ENCODE assay signal across 8 cellular contexts in genomic region chr22:29306830-29307657, GRCh38. TPM values are rescaled to one million over a fixed set of nuclear protein-coding genes. Genes with fewer than 3 reads are reported as not detected.
DNase-seq lines count a peak whose midpoint lies in the region; FAIRE-seq and TF ChIP-seq lines count a peak whose summit lies in the region.

No MANE protein-coding gene starts in this region.

- H4K20me1 ChIP-seq in neural cell (ENCODE audit: insufficient read depth), result no peaks in the 10 kb centered on the region

- no peaks in the 10 kb centered on the region for H3K9me3 ChIP-seq in neural cell (ENCODE audit: low read length)

- H3K27ac Mint-ChIP-seq in activated naive CD4-positive, alpha-beta T cell treated with anti-CD3 and anti-CD28 coated beads, Interleukin-2, amount 10 ng/mL, durations not matched to agents 7 days and 5 days, result no peak overlapping the region

- H3K27ac ChIP-seq in neural cell (ENCODE audit: low read length), result no peak overlapping the region

- TF ChIP-seq CTCF in AG09309 (IDR thresholded peaks at IDR 0.05; ENCODE audit: control insufficient read depth, insufficient read depth, low read depth, low read length, missing control alignments) (no peak), neural cell (IDR thresholded peaks at IDR 0.05; ENCODE audit: poor library complexity, severe bottlenecking) (no peak)

- H3K9ac ChIP-seq in neural cell (ENCODE audit: low read length), result peak overlapping the region; percentile 51

- TF ChIP-seq POLR2A in GM12892 (IDR thresholded peaks at IDR 0.05; ENCODE audit: low read depth, low read length), result no peak

- peaks cover 61% of the 10 kb centered on the region for H3K27me3 Mint-ChIP-seq in activated naive CD4-positive, alpha-beta T cell treated with anti-CD3 and anti-CD28 coated beads, Interleukin-2, amount 10 ng/mL, durations not matched to agents 7 days and 5 days

- no peaks in the 10 kb centered on the region for H3K9me3 Mint-ChIP-seq in activated naive CD4-positive, alpha-beta T cell treated with anti-CD3 and anti-CD28 coated beads, Interleukin-2, amount 10 ng/mL, durations not matched to agents 7 days and 5 days

- H3K4me2 ChIP-seq in neural cell (ENCODE audit: low read length), result peak overlapping the region; percentile 59

- peaks cover 11% of the 10 kb centered on the region for H3K27me3 ChIP-seq in neural cell (ENCODE audit: insufficient read depth, low read depth, low read length)

- TF ChIP-seq EP300 in neural cell (conservative IDR thresholded peaks at IDR 0.05; ENCODE audit: poor library complexity, severe bottlenecking), result no peak

- DNase-seq in AG09309 (ENCODE audit: low read depth), result peak; percentile 8
- peak; percentile 37 for DNase-seq in GM12892 (ENCODE audit: insufficient read length)
- peak; percentile 54 for DNase-seq in NCI-H510A (lab: John Stamatoyannopoulos, UW)
- DNase-seq in activated naive CD4-positive, alpha-beta T cell treated with anti-CD3 and anti-CD28 coated beads, Interleukin-2, amount 10 ng/mL, durations not matched to agents 7 days and 5 days, result peak; percentile 69
- DNase-seq in globus pallidus (ENCODE audit: low spot score), result peak; percentile 59
- no peak for DNase-seq in OCI-M2 (lab: John Stamatoyannopoulos, UW; ENCODE audit: unreplicated experiment)
- no peak for DNase-seq in cortex of kidney (lab: John Stamatoyannopoulos, UW)

- peaks cover 44% of the 10 kb centered on the region for H3K4me1 Mint-ChIP-seq in activated naive CD4-positive, alpha-beta T cell treated with anti-CD3 and anti-CD28 coated beads, Interleukin-2, amount 10 ng/mL, durations not matched to agents 7 days and 5 days

- peak overlapping the region; percentile 27 for H2AFZ ChIP-seq in neural cell (ENCODE audit: low read depth, low read length)

- CTCF ChIA-PET in activated naive CD4-positive, alpha-beta T cell treated with anti-CD3 and anti-CD28 coated beads, Interleukin-2, amount 10 ng/mL, durations not matched to agents 7 days and 5 days (lab: Charles Lee), result interaction anchor here (1.1 kb wide), 1 partner anchor 28 kb away, joined by 3 read pairs; no protein-coding TSS in a partner anchor

- no peak for TF ChIP-seq RAD21 in neural cell (conservative IDR thresholded peaks at IDR 0.05)

- no peaks in the 10 kb centered on the region for H3F3A ChIP-seq in neural cell (ENCODE audit: insufficient read depth, low read length, poor library complexity, severe bottlenecking)

- no peak for FAIRE-seq in GM12892 (lab: Jason Lieb, UNC)

- no peaks in the 10 kb centered on the region for H3K9me2 ChIP-seq in neural cell (ENCODE audit: insufficient read depth, low read length)

- peak overlapping the region; percentile 96 for H3K4me3 ChIP-seq in AG09309 (ENCODE audit: control insufficient read depth, low read depth, low read length)
- peak overlapping the region; percentile 68 for H3K4me3 ChIP-seq in neural cell (ENCODE audit: low read length)

- H3K36me3 ChIP-seq in neural cell (ENCODE audit: insufficient read depth, low read length), result no peaks in the 10 kb centered on the region

- peak overlapping the region; percentile 84 for H3K4me3 Mint-ChIP-seq in activated naive CD4-positive, alpha-beta T cell treated with anti-CD3 and anti-CD28 coated beads, Interleukin-2, amount 10 ng/mL, durations not matched to agents 7 days and 5 days

- no peaks in the 10 kb centered on the region for H3K36me3 Mint-ChIP-seq in activated naive CD4-positive, alpha-beta T cell treated with anti-CD3 and anti-CD28 coated beads, Interleukin-2, amount 10 ng/mL, durations not matched to agents 7 days and 5 days

- H3K79me2 ChIP-seq in neural cell (replicated peaks; ENCODE audit: insufficient read depth, low read length), result no peaks in the 10 kb centered on the region

TF ChIP-seq in neural cell, 6 proteins besides CTCF, POLR2A, EP300 and RAD21:
- TF ChIP-seq TAF1 (IDR thresholded peaks at IDR 0.05; ENCODE audit: low read depth), result no peak
- no peak for TF ChIP-seq POLR2AphosphoS5 (IDR thresholded peaks at IDR 0.05)
- TF ChIP-seq REST (IDR thresholded peaks at IDR 0.05; ENCODE audit: borderline replicate concordance), result no peak
- TF ChIP-seq EZH2 (IDR thresholded peaks at IDR 0.05; ENCODE audit: borderline replicate concordance, insufficient read depth, low read length, poor library complexity, severe bottlenecking), result no peak
- TF ChIP-seq SMC3 (conservative IDR thresholded peaks at IDR 0.05; ENCODE audit: poor library complexity), result no peak
- TF ChIP-seq MXI1 (conservative IDR thresholded peaks at IDR 0.05; ENCODE audit: poor library complexity, severe bottlenecking), result no peak

RNA-seq across cellular contexts. Expression of gene GAS2L1, which starts 0.6 kb away (rescaled TPM):
- not detected for polyA plus RNA-seq in GM12892 (2012; ENCODE audit: missing spikeins)
- polyA plus RNA-seq in neural cell, result 0.77 and 2.3 TPM in 2 replicates
- polyA minus RNA-seq in neural cell, result 0.93 and 1.7 TPM in 2 replicates

RNA-seq across cellular contexts. Expression of gene RASL10A, which starts 8.5 kb away (rescaled TPM):
- not detected for polyA plus RNA-seq in GM12892 (2012; ENCODE audit: missing spikeins)
- polyA plus RNA-seq in neural cell, result 0.26 and 3.0 TPM in 2 replicates
- polyA minus RNA-seq in neural cell, result not detected in 2 replicates

RNA-seq across cellular contexts. Expression of gene EWSR1, which starts 39.0 kb away (rescaled TPM):
- polyA plus RNA-seq in GM12892 (2012; ENCODE audit: missing spikeins), result 159 TPM
- 277 and 287 TPM in 2 replicates for polyA plus RNA-seq in neural cell
- polyA minus RNA-seq in neural cell, result 286 and 289 TPM in 2 replicates

RNA-seq across cellular contexts. Expression of gene RHBDD3, which starts 39.3 kb away (rescaled TPM):
- polyA plus RNA-seq in GM12892 (2012; ENCODE audit: missing spikeins), result 8.0 TPM
- 114 and 135 TPM in 2 replicates for polyA plus RNA-seq in neural cell
- 40.3 and 55.3 TPM in 2 replicates for polyA minus RNA-seq in neural cell

Comparison
In these comparisons a context has a peak if more than half of its experiments do, and no peak if none do; other contexts are left out.
1. DNase-seq: peak in AG09309 (single experiment), GM12892 (single experiment), NCI-H510A (single experiment), activated naive CD4-positive, alpha-beta T cell treated with anti-CD3 and anti-CD28 coated beads, Interleukin-2, amount 10 ng/mL, durations not matched to agents 7 days and 5 days (single experiment) and globus pallidus (single experiment); none in OCI-M2 (single experiment) and cortex of kidney (single experiment).